Comparison of ENCODE assay signal across 10 cellular contexts in the genomic region with DNA sequence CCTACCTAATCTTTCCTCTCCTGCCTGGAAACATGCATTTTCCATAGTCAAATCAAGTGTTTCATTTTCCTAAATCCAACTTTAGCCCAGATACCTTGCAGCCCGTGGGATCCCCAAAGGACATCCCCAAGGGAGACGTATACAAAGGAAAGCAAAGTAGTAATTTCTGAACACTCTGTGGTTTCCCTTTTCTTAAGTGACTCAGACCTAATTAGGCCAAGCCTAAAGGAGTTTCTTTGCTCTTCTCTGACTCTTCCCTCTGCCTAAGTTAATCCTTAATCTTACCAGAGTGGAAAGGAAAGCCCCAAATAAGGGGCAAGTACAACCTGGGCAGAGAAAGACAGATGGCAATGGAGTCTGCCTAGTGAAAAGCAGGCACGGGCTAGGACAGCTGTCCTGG.
A peak's percentile ranks its signal among the peaks of the same experiment; 100 is the strongest.
DNase-seq lines count a peak whose midpoint lies in the region; ATAC-seq and TF ChIP-seq lines count a peak whose summit lies in the region.
"Had no signal": no experiment of that assay in that cellular context is flagged by ENCODE, and none has a peak within 500 bp of the region (broad histone marks: within the 10 kb centered on the region; RNA-seq: fewer than 3 reads in every experiment).

No MANE protein-coding gene starts in this region.

- peak; percentile 39 for DNase-seq in M059J (ENCODE audit: low read depth)
- DNase-seq in mucosa of descending colon, result no peak
- DNase-seq in globus pallidus (ENCODE audit: low spot score), result no peak
- no peak for DNase-seq in activated gamma-delta T cell treated with Interleukin-2 at 50 U/mL for 16 hours
- DNase-seq in DMS79 treated with DMSO at 0.1 percent for 48 hours (lab: John Stamatoyannopoulos, UW), result no peak
- DNase-seq: activated CD4-positive, alpha-beta T cell treated with anti-CD3 and anti-CD28 coated beads for 4 hours; MV-4-11; RPMI8226 had no signal

- no peaks in the 10 kb centered on the region for H3K9me3 ChIP-seq in mucosa of descending colon

- intact Hi-C loops in mucosa of descending colon (cut with DNase I, micrococcal nuclease), result no loop called here

- H3K4me1 ChIP-seq in mucosa of descending colon (ENCODE audit: low read depth), result no peaks in the 10 kb centered on the region

- no peak overlapping the region for H3K4me3 ChIP-seq in mucosa of descending colon

- ATAC-seq in GM19025 (IDR thresholded peaks at IDR 0.05; ENCODE audit: low read depth, unreplicated experiment) (peak; percentile 88), HG02623 (IDR thresholded peaks at IDR 0.05; ENCODE audit: unreplicated experiment) (peak; percentile 82), mucosa of descending colon (peak; percentile 45)

- TF ChIP-seq CTCF in mucosa of descending colon (IDR thresholded peaks at IDR 0.05), result no peak

- no peaks in the 10 kb centered on the region for H3K36me3 ChIP-seq in mucosa of descending colon (ENCODE audit: low read depth)
